ENCODE assay signal across 1 cellular context in the genomic region with DNA sequence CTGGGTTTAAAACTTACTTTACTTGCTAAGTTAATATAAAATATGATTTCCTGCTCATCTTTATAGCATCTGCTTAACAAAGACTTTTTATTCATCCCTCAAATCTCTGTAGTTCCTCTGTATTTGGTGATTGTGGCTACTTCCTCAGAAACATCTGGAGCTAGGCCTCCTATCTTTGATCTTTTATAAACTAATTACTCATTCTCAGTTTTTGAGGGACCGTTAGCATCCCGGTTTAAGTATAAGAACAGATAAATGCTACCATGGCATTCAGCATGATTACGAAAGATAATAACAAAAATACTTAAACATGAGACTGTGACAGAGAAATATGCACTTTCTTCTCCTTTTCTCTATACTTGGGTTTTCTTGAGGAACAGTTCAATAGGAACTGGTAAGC.
TF ChIP-seq lines count a peak whose summit lies in the region.

No MANE protein-coding gene starts in this region.

TF ChIP-seq in GM23338, 12 proteins besides CTCF, POLR2A, EP300 and RAD21 (continued from another document):
- TF ChIP-seq ZNF462 (CRISPR knock-in tag; IDR thresholded peaks at IDR 0.05) (no peak), ZNF331 (CRISPR knock-in tag; IDR thresholded peaks at IDR 0.05; ENCODE audit: low read depth) (no peak), EZH2phosphoT487 (IDR thresholded peaks at IDR 0.05; ENCODE audit: unreplicated experiment) (no peak)
